Comparison of ENCODE assay signal across 20 cellular contexts in the genomic region with DNA sequence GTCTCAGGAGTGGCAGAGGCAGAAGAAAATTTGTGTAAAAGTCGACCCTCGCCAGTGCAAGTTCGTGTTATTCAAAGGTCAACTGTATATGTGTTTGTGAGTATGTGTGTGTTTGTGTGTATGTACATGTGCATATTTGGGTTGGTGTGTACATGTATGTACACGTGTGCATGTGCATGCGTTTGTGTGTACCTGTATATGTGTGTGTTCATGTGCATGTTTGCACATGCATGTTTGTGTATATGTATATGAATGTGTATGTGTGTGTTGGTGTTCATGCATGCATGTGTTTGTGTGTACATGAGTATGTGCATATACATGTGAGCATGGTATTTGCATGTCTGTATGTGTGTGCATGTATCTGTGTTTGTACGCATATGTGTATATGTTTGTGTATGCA. TPM values are rescaled to one million over a fixed set of nuclear protein-coding genes. Genes with fewer than 3 reads are reported as not detected.
DNase-seq lines count a peak whose midpoint lies in the region; ATAC-seq, FAIRE-seq and TF ChIP-seq lines count a peak whose summit lies in the region.
"Had no signal": no experiment of that assay in that cellular context is flagged by ENCODE, and none has a peak within 500 bp of the region (broad histone marks: within the 10 kb centered on the region; RNA-seq: fewer than 3 reads in every experiment).

No MANE protein-coding gene starts in this region.

- DNase-seq in GM12891 (ENCODE audit: insufficient read length, low spot score) (no peak), K562 (ENCODE audit: extremely low read depth in 1 of 4, low spot score in 3 of 4) (no peak), urothelium cell line (ENCODE audit: low spot score) (no peak), NCI-H1436 treated with DMSO at 0.1 percent for 48 hours (lab: John Stamatoyannopoulos, UW) (no peak), GM19239 (ENCODE audit: insufficient read length, low spot score) (no peak)
- DNase-seq: 8988T; ACHN; AML-193; Caco-2; Calu3; CD8-positive, alpha-beta T cell; DMS79 treated with DMSO at 0.1 percent for 48 hours; GF-D8 had no signal

- no TSS peak for BruUV-seq in K562 (replicated peaks; lab: Mats Ljungman, UMichigan)

- H3K9me3 ChIP-seq in K562 (replicated peaks; ENCODE audit: control insufficient read depth, insufficient read depth, low read depth, low read length), result no peaks in the 10 kb centered on the region; the same call in 1 of the 2 replicates
- H3K9me3 ChIP-seq: BLaER1 treated with 17β-estradiol and CSF1 and Interleukin-3, amounts not matched to agents 10 nM and 100 nM; Caco-2 had no signal

- TF ChIP-seq CTCF in K562 (IDR thresholded peaks at IDR 0.05 in 2 of 3, conservative IDR thresholded peaks at IDR 0.05 in 1 of 3; ENCODE audit: insufficient read depth in 2 of 3, low read depth in 1 of 3, low read length in 3 of 3), result no peak

- H2AFZ ChIP-seq in K562 (ENCODE audit: low read depth, low read length), result no peak overlapping the region

- 48% methylated on average over 6 of the region's 6 CpGs for WGBS in K562 (ENCODE audit: insufficient coverage, low coverage, missing lambda C conversion rate)

- TF ChIP-seq EP300 in K562 (IDR thresholded peaks at IDR 0.05; ENCODE audit: low read length), result no peak

- TF ChIP-seq POLR2A in GM12891 (IDR thresholded peaks at IDR 0.05; ENCODE audit: low read depth, low read length) (no peak), K562 (conservative IDR thresholded peaks at IDR 0.05) (no peak)

- FAIRE-seq in GM12891 (lab: Jason Lieb, UNC) (peak; percentile 43), K562 (lab: Jason Lieb, UNC) (no peak), urothelium cell line (lab: Jason Lieb, UNC) (peak; percentile 96), GM19239 (lab: Jason Lieb, UNC) (no peak)
- FAIRE-seq: A204.1, D721Med, G401.6, GM12892, GM18507 had no signal

- intact Hi-C loops in K562 (cut with micrococcal nuclease), result no loop called here

- POLR2A ChIA-PET in K562 (lab: Yijun Ruan, JAX), result no interaction called here

- no peak overlapping the region for H3K27ac ChIP-seq in K562 (ENCODE audit: extremely low read depth, low read depth, low read length)
- H3K27ac ChIP-seq: BLaER1 treated with 17β-estradiol and CSF1 and Interleukin-3, amounts not matched to agents 10 nM and 100 nM; C4-2B had no signal

- H3K9ac ChIP-seq in K562 (ENCODE audit: insufficient read depth in 1 of 2, low read depth in 2 of 2, low read length in 2 of 2), result no peak overlapping the region
- H3K9ac ChIP-seq: BLaER1 treated with 17β-estradiol and CSF1 and Interleukin-3, amounts not matched to agents 10 nM and 100 nM had no signal

- H3K4me3 ChIP-seq in K562, result no peak overlapping the region
- H3K4me3 ChIP-seq: BLaER1 treated with 17β-estradiol and CSF1 and Interleukin-3, amounts not matched to agents 10 nM and 100 nM had no signal

- ATAC-seq in K562, result no peak
- ATAC-seq: CD8-positive, alpha-beta T cell had no signal

- no peaks in the 10 kb centered on the region for H3K9me1 ChIP-seq in K562 (ENCODE audit: control insufficient read depth, insufficient read depth, low read length)

- TF ChIP-seq RAD21 in K562 (CRISPR knock-in tag; conservative IDR thresholded peaks at IDR 0.05 in 1 of 2, IDR thresholded peaks at IDR 0.05 in 1 of 2), result no peak

- peaks cover 3 to 8% of the 10 kb centered on the region in 2 experiments; a peak in 3 of 5 replicates for H3K4me1 ChIP-seq in K562 (replicated peaks in 1 of 2; ENCODE audit: control insufficient read depth in 2 of 2, insufficient read depth in 2 of 2, low read length in 2 of 2)
- H3K4me1 ChIP-seq: Caco-2 had no signal

- H3K79me2 ChIP-seq in K562 (ENCODE audit: control insufficient read depth, insufficient read depth, low read length), result no peaks in the 10 kb centered on the region

- no peak overlapping the region for H3K4me2 ChIP-seq in K562 (ENCODE audit: insufficient read depth, low read length)
- H3K4me2 ChIP-seq: BLaER1 treated with 17β-estradiol and CSF1 and Interleukin-3, amounts not matched to agents 10 nM and 100 nM had no signal

- CTCF ChIA-PET in K562 (lab: Yijun Ruan, JAX; ENCODE audit: low intra/inter-chr PET ratio), result no interaction called here

- in situ Hi-C loops in K562 (cut with MboI), result no loop called here

- no peaks in the 10 kb centered on the region for H3K27me3 ChIP-seq in K562 (ENCODE audit: control insufficient read depth in 2 of 2, insufficient read depth in 2 of 2, low read length in 2 of 2)
- H3K27me3 ChIP-seq: BLaER1 treated with 17β-estradiol and CSF1 and Interleukin-3, amounts not matched to agents 10 nM and 100 nM had no signal

- no peaks in the 10 kb centered on the region for H3K36me3 ChIP-seq in K562 (ENCODE audit: control insufficient read depth, insufficient read depth, low read length)
- H3K36me3 ChIP-seq: BLaER1 treated with 17β-estradiol and CSF1 and Interleukin-3, amounts not matched to agents 10 nM and 100 nM had no signal

- H4K20me1 ChIP-seq in K562 (replicated peaks; ENCODE audit: control insufficient read depth, insufficient read depth, low read length), result no peaks in the 10 kb centered on the region
- H4K20me1 ChIP-seq: BLaER1 treated with 17β-estradiol and CSF1 and Interleukin-3, amounts not matched to agents 10 nM and 100 nM had no signal

TF ChIP-seq in GM12891, 5 proteins besides CTCF, POLR2A, EP300 and RAD21:
- TF ChIP-seq PAX5 (IDR thresholded peaks at IDR 0.05; ENCODE audit: insufficient read depth, low read length, severe bottlenecking) (no peak), POLR2AphosphoS5 (IDR thresholded peaks at IDR 0.05; ENCODE audit: low read depth, low read length) (no peak), TAF1 (IDR thresholded peaks at IDR 0.05; ENCODE audit: low read depth, low read length) (no peak)

TF ChIP-seq in K562, 482 proteins besides CTCF, POLR2A, EP300 and RAD21:
- TF ChIP-seq ZBTB49 (CRISPR knock-in tag; IDR thresholded peaks at IDR 0.05; ENCODE audit: borderline replicate concordance), result no peak
- TF ChIP-seq PHF20 (IDR thresholded peaks at IDR 0.05; ENCODE audit: partially characterized antibody), result peak; percentile 36
- 0 out of 2 replicates have a peak, but pooled peaks have one; percentile 33 for TF ChIP-seq ARID2 (IDR thresholded peaks at IDR 0.05)
- peak in 1 of 2 experiments; percentile 94; a peak in 2 of 4 replicates for TF ChIP-seq KDM1A (IDR thresholded peaks at IDR 0.05)

RNA-seq across cellular contexts. Expression of gene TENT5C, which starts 21.7 kb away (rescaled TPM):
- 0.87 TPM for polyA plus RNA-seq in GM12891 (2012; ENCODE audit: low read depth, missing spikeins)
- total RNA-seq in K562 (2011; cell fraction: chromatin; rRNA removed; ENCODE audit: low replicate concordance), result 12.1 and 13.3 TPM in 2 replicates
- total RNA-seq in K562 (2011; cell fraction: nucleolus; rRNA removed), result 8.7 and 8.8 TPM in 2 replicates
- 11.4 and 17.1 TPM in 2 replicates for total RNA-seq in K562 (2011; cell fraction: nucleoplasm; rRNA removed)
- 1.8 and 3.6 TPM in 2 replicates for total RNA-seq in K562 (2014; rRNA removed)
- 4.5 and 5.2 TPM in 2 replicates for total RNA-seq in K562 (2014; rRNA removed; fragmentation: Illumina TruSeq; extraction: Trizol)
- 2.5 and 2.8 TPM in 2 replicates for total RNA-seq in K562 (2015; rRNA removed; fragmentation: Illumina TruSeq; extraction: Trizol)
- 7.1 and 7.7 TPM in 2 replicates for total RNA-seq in K562 (2021)
- 7.7 and 8.2 TPM in 2 replicates for polyA plus RNA-seq in K562 (2011; rRNA removed)
- polyA plus RNA-seq in K562 (2011; cell fraction: cytosol; rRNA removed), result 4.5 and 7.5 TPM in 2 replicates
- 3.9 and 5.1 TPM in 2 replicates for polyA plus RNA-seq in K562 (2011; cell fraction: nucleus; rRNA removed)
- polyA plus RNA-seq in K562 (2012), result 2.4 and 3.7 TPM in 2 replicates
- polyA plus RNA-seq in K562 (2014; fragmentation: Illumina TruSeq; extraction: Trizol), result 3.4 and 4.0 TPM in 2 replicates
- 1 to 10 TPM; 3.8 to 5.0 TPM for polyA plus RNA-seq in K562 (2014; fragmentation: Nextera tagmentation; extraction: Ambion mirVana)
- polyA plus RNA-seq in K562 (2014; rRNA removed), result 2.8 and 2.9 TPM in 2 replicates
- polyA minus RNA-seq in K562 (2011; rRNA and poly(A)+ RNA removed), result 26.9 and 28.8 TPM in 2 replicates
- polyA minus RNA-seq in K562 (2011; cell fraction: cytosol; rRNA and poly(A)+ RNA removed), result 11.0 and 11.5 TPM in 2 replicates
- polyA minus RNA-seq in K562 (2011; cell fraction: nucleus; rRNA and poly(A)+ RNA removed), result 7.1 and 12.4 TPM in 2 replicates
